Comparison of ENCODE assay signal across 2 cellular contexts in genomic region chr1:55195523-55196233, GRCh38.
A peak's percentile ranks its signal among the peaks of the same experiment; 100 is the strongest.
TF ChIP-seq lines count a peak whose summit lies in the region.

No MANE protein-coding gene starts in this region.

TF ChIP-seq in A549, 52 proteins besides CTCF, POLR2A, EP300 and RAD21:
- TF ChIP-seq CEBPB (IDR thresholded peaks at IDR 0.05) (peak; percentile 32 to 37; a peak in 2 of 4 replicates), HOXA7 (CRISPR knock-in tag; IDR thresholded peaks at IDR 0.05) (no peak), RCOR1 (IDR thresholded peaks at IDR 0.05; ENCODE audit: low read depth, low read length) (no peak)

TF ChIP-seq in H1, 55 proteins besides CTCF, POLR2A, EP300 and RAD21:
- TF ChIP-seq CEBPB (IDR thresholded peaks at IDR 0.05; ENCODE audit: low read depth, low read length), result 0 out of 2 replicates have a peak, but pooled peaks have one; percentile 10
- no peak for TF ChIP-seq MAFK (IDR thresholded peaks at IDR 0.05; ENCODE audit: low read depth, low read length)
